8 cellular contexts compared by ENCODE assay signal in genomic region chr11:60905047-60905446, GRCh38. TPM values are rescaled to one million over a fixed set of nuclear protein-coding genes. Genes with fewer than 3 reads are reported as not detected.
A peak's percentile ranks its signal among the peaks of the same experiment; 100 is the strongest.
DNase-seq lines count a peak whose midpoint lies in the region; ATAC-seq and TF ChIP-seq lines count a peak whose summit lies in the region.

No MANE protein-coding gene starts in this region.

- no peak overlapping the region for H3K14ac ChIP-seq in trophoblast cell (ENCODE audit: low read length)

- H3K9ac ChIP-seq in trophoblast cell (ENCODE audit: low read length), result no peak overlapping the region

- H3K36me3 ChIP-seq in DOHH2 (ENCODE audit: control insufficient read depth, low read length), result peaks cover 62% of the 10 kb centered on the region
- H3K36me3 ChIP-seq in effector memory CD4-positive, alpha-beta T cell (ENCODE audit: control insufficient read depth, insufficient read depth, low read length), result peaks cover 37% of the 10 kb centered on the region
- peaks cover 28 to 35% of the 10 kb centered on the region in 2 experiments for H3K36me3 ChIP-seq in trophoblast cell (ENCODE audit: control insufficient read depth in 1 of 2, insufficient read depth in 2 of 2, low read length in 2 of 2)

- H3F3A ChIP-seq in DOHH2 (ENCODE audit: control insufficient read depth, insufficient read depth), result peaks cover 13% of the 10 kb centered on the region

- H3K9me3 ChIP-seq in DOHH2 (ENCODE audit: control insufficient read depth, insufficient read depth, low read length) (peaks cover 5% of the 10 kb centered on the region), trophoblast cell (ENCODE audit: insufficient read depth, low read depth, low read length) (no peaks in the 10 kb centered on the region)
- no peaks in the 10 kb centered on the region for H3K9me3 ChIP-seq in effector memory CD4-positive, alpha-beta T cell (ENCODE audit: control insufficient read depth, low read length)

- H2AK5ac ChIP-seq in trophoblast cell (ENCODE audit: low read length), result no peak overlapping the region

- peaks cover 42% of the 10 kb centered on the region for H3K79me2 ChIP-seq in DOHH2 (ENCODE audit: control insufficient read depth, low read length)
- H3K79me2 ChIP-seq in trophoblast cell (ENCODE audit: control insufficient read depth, insufficient read depth, low read length, poor library complexity), result peaks cover 8% of the 10 kb centered on the region

- H2BK5ac ChIP-seq in trophoblast cell (ENCODE audit: low read depth, low read length, poor library complexity), result no peak overlapping the region

- peak; percentile 27 to 51 for DNase-seq in NCI-H526 (lab: John Stamatoyannopoulos, UW)
- DNase-seq in effector memory CD4-positive, alpha-beta T cell, result no peak
- peak in 1 of 2 donors; percentile 18 for DNase-seq in trophoblast cell
- DNase-seq in RPMI8226, result no peak
- DNase-seq in NCI-H1694 (lab: John Stamatoyannopoulos, UW), result no peak
- no peak for DNase-seq in SW 1271 (lab: John Stamatoyannopoulos, UW)

- TF ChIP-seq CTCF in DOHH2 (IDR thresholded peaks at IDR 0.05; ENCODE audit: low read depth, low read length, poor library complexity, severe bottlenecking), result no peak

- H3K79me1 ChIP-seq in trophoblast cell (ENCODE audit: low read length), result peaks cover 4% of the 10 kb centered on the region

- H2AFZ ChIP-seq in trophoblast cell (ENCODE audit: insufficient read depth, low read length, poor library complexity), result no peak overlapping the region

- peaks cover 11% of the 10 kb centered on the region for H4K20me1 ChIP-seq in DOHH2 (ENCODE audit: control insufficient read depth, insufficient read depth, low read depth, low read length)

- no peak overlapping the region for H2BK12ac ChIP-seq in trophoblast cell (ENCODE audit: low read length)

- H3K4me2 ChIP-seq in DOHH2 (ENCODE audit: low read length) (peak overlapping the region; percentile 91), trophoblast cell (ENCODE audit: low read length) (peak overlapping the region; percentile 87)

- H3K4me1 ChIP-seq in DOHH2 (ENCODE audit: control insufficient read depth, low read length) (peaks cover 29% of the 10 kb centered on the region), trophoblast cell (ENCODE audit: control insufficient read depth in 1 of 2, insufficient read depth in 2 of 2, low read length in 2 of 2) (peaks cover 2 to 4% of the 10 kb centered on the region in 2 experiments)
- peaks cover 18% of the 10 kb centered on the region for H3K4me1 ChIP-seq in effector memory CD4-positive, alpha-beta T cell (ENCODE audit: control insufficient read depth, insufficient read depth, low read length, poor library complexity, severe bottlenecking)

- no peak overlapping the region for H4K12ac ChIP-seq in trophoblast cell (ENCODE audit: low read depth, low read length)

- no peak overlapping the region for H4K91ac ChIP-seq in trophoblast cell (ENCODE audit: low read depth, low read length)

- H3K18ac ChIP-seq in trophoblast cell (ENCODE audit: low read length), result no peak overlapping the region

- H3K27ac ChIP-seq in DOHH2 (ENCODE audit: low read depth, low read length) (peak overlapping the region; percentile 89), trophoblast cell (ENCODE audit: low read depth, low read length) (no peak overlapping the region)
- H3K27ac ChIP-seq in effector memory CD4-positive, alpha-beta T cell (ENCODE audit: insufficient read depth, low read length, poor library complexity, severe bottlenecking), result peak overlapping the region; percentile 88

- no peak overlapping the region for H4K8ac ChIP-seq in trophoblast cell (ENCODE audit: low read depth, low read length)

- H2BK120ac ChIP-seq in trophoblast cell (ENCODE audit: insufficient read depth, low read length, poor library complexity), result no peak overlapping the region

- no peak overlapping the region for H3K23ac ChIP-seq in trophoblast cell (ENCODE audit: low read length)

- H3K4ac ChIP-seq in trophoblast cell (ENCODE audit: low read depth, low read length), result peak overlapping the region; percentile 68

- no peak for ATAC-seq in GM21576 (IDR thresholded peaks at IDR 0.05; ENCODE audit: unreplicated experiment)

- H3K4me3 ChIP-seq in DOHH2 (ENCODE audit: low read length) (peak overlapping the region; percentile 86), trophoblast cell (ENCODE audit: low read depth, low read length) (no peak overlapping the region)
- H3K4me3 ChIP-seq in effector memory CD4-positive, alpha-beta T cell (ENCODE audit: insufficient read depth, low read depth, low read length, poor library complexity, severe bottlenecking), result peak overlapping the region; percentile 77

- H3K27me3 ChIP-seq in DOHH2 (ENCODE audit: control insufficient read depth, low read length), result no peaks in the 10 kb centered on the region
- H3K27me3 ChIP-seq in effector memory CD4-positive, alpha-beta T cell (replicated peaks; ENCODE audit: control insufficient read depth, insufficient read depth, low read length, poor library complexity, severe bottlenecking), result no peaks in the 10 kb centered on the region
- no peaks in the 10 kb centered on the region for H3K27me3 ChIP-seq in trophoblast cell (ENCODE audit: insufficient read depth, low read length)

- no peaks in the 10 kb centered on the region for H3K9me2 ChIP-seq in DOHH2 (replicated peaks; ENCODE audit: control insufficient read depth, low read length)

- WGBS in trophoblast cell (ENCODE audit: extremely low coverage, insufficient coverage, insufficient read length), result no CpG with 5 or more reads among the region's 6 CpGs

RNA-seq across cellular contexts. Expression of gene PRPF19, which starts 1.3 kb away (rescaled TPM):
- polyA plus RNA-seq in trophoblast cell (2013), result 53.1 and 54.3 TPM in 2 replicates

RNA-seq across cellular contexts. Expression of gene TMEM109, which starts 8.9 kb away (rescaled TPM):
- 82.6 and 93.9 TPM in 2 replicates for polyA plus RNA-seq in trophoblast cell (2013)

RNA-seq across cellular contexts. Expression of gene TMEM132A, which starts 19.2 kb away (rescaled TPM):
- polyA plus RNA-seq in trophoblast cell (2013), result 77.9 and 87.2 TPM in 2 replicates

RNA-seq across cellular contexts. Expression of gene ZP1, which starts 37.7 kb away (rescaled TPM):
- polyA plus RNA-seq in trophoblast cell (2013), result 0.08 and 0.18 TPM in 2 replicates

RNA-seq across cellular contexts. Expression of gene SLC15A3, which starts 46.9 kb away (rescaled TPM):
- polyA plus RNA-seq in trophoblast cell (2013), result 2.0 and 2.9 TPM in 2 replicates

Comparison
In these comparisons a context has a peak if more than half of its experiments do, and no peak if none do; other contexts are left out.
1. DNase-seq: peak in NCI-H526 (2 of 2); none in effector memory CD4-positive, alpha-beta T cell (0 of 3), RPMI8226 (single experiment), NCI-H1694 (single experiment) and SW 1271 (0 of 2).